ENCODE assay signal across 8 cellular contexts in the genomic region with DNA sequence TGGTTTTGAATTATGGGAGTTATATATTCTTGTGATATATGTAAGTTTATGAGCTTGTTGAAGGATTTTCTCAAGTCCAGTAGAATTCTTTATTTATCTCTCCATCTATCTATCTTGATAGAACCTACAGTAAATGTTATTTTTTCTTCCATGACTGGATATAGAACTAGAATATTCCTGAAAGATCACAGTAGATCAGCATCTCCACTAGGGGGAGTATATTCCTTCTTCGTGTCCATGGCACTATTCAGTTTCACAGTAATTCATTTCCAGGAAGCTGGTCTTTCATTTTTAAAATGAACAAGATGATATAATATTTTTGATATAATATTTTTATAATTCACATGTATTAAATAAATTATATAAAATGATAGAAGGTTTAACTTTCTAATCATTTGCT. TPM values are rescaled to one million over a fixed set of nuclear protein-coding genes. Genes with fewer than 3 reads are reported as not detected.
DNase-seq lines count a peak whose midpoint lies in the region; ATAC-seq and TF ChIP-seq lines count a peak whose summit lies in the region.

No MANE protein-coding gene starts in this region.

- H3K4me3 ChIP-seq in cardiac muscle cell (no peak overlapping the region), transverse colon (no peak overlapping the region)

- peak in 1 of 2 donors; percentile 64 for DNase-seq in cardiac muscle cell (ENCODE audit: low read depth in 1 of 2, low spot score in 1 of 2)
- no peak for DNase-seq in Right ventricle myocardium inferior (ENCODE audit: missing footprints)
- DNase-seq in NCI-H748 treated with DMSO at 0.1 percent for 48 hours (lab: John Stamatoyannopoulos, UW): peak; percentile 12
- no peak for DNase-seq in endothelial cell (ENCODE audit: low spot score)
- DNase-seq in transverse colon: no peak
- no peak for DNase-seq in NK-92 treated with Interleukin-12 subunit alpha and Interleukin-12 subunit beta, amount 100 ng/mL, for 24 hours (lab: John Stamatoyannopoulos, UW)
- DNase-seq in stimulated activated CD4-positive, alpha-beta T cell treated with anti-CD3 and anti-CD28 coated beads, Interleukin-12 subunit alpha, Interleukin-12 subunit beta, amount 100 ng/mL, for 4 hours: no peak
- no peak for DNase-seq in stimulated activated CD4-positive, alpha-beta T cell treated with anti-CD3 and anti-CD28 coated beads, Interleukin-1b, Interleukin-23, amount 100 ng/mL, for 48 hours

- 0 to 10% methylated on average over 1 of the region's 1 CpG for WGBS in transverse colon (ENCODE audit: low coverage in 1 of 2), 2 donors

- H3K27ac ChIP-seq in cardiac muscle cell (no peak overlapping the region), transverse colon (no peak overlapping the region)

- H3K4me1 ChIP-seq in cardiac muscle cell (ENCODE audit: low read depth) (no peaks in the 10 kb centered on the region), transverse colon (no peaks in the 10 kb centered on the region)

- no peaks in the 10 kb centered on the region for H3K36me3 Mint-ChIP-seq in endothelial cell (ENCODE audit: low read depth, unreplicated experiment)

- H3K4me1 Mint-ChIP-seq in endothelial cell (ENCODE audit: unreplicated experiment): no peaks in the 10 kb centered on the region

- TF ChIP-seq EP300 in transverse colon (IDR thresholded peaks at IDR 0.05; ENCODE audit: low read depth): no peak

- intact Hi-C loops in Right ventricle myocardium inferior (cut with DNase I): no loop called here
- intact Hi-C loops in transverse colon (cut with DNase I; ENCODE audit: low total_unique reads): no loop called here

- TF ChIP-seq CTCF in cardiac muscle cell (IDR thresholded peaks at IDR 0.05; ENCODE audit: low read depth, low read length) (peak; percentile 9), endothelial cell (IDR thresholded peaks at IDR 0.05; ENCODE audit: unreplicated experiment) (peak; percentile 78), transverse colon (IDR thresholded peaks at IDR 0.05) (peak; percentile 26 to 60 (median 38))

- in situ Hi-C loops in transverse colon (cut with MboI; ENCODE audit: low pct_ligation_motif_present in 1 of 4, low pct_unique_long_range_greater_than_20kb in 1 of 4, low sequenced_read_pairs in 3 of 4): no loop called here

- no peaks in the 10 kb centered on the region for H3K9me3 Mint-ChIP-seq in endothelial cell (ENCODE audit: unreplicated experiment)

- H3K27ac Mint-ChIP-seq in endothelial cell (ENCODE audit: unreplicated experiment): no peak overlapping the region

- H3K27me3 ChIP-seq in cardiac muscle cell (no peaks in the 10 kb centered on the region), transverse colon (no peaks in the 10 kb centered on the region)

- ATAC-seq in Right ventricle myocardium inferior: no peak

- H3K4me3 Mint-ChIP-seq in endothelial cell (ENCODE audit: unreplicated experiment): no peak overlapping the region

- no peaks in the 10 kb centered on the region for H3K27me3 Mint-ChIP-seq in endothelial cell (ENCODE audit: unreplicated experiment)

- TF ChIP-seq POLR2A in transverse colon (IDR thresholded peaks at IDR 0.05): no peak

- H3K9me3 ChIP-seq in cardiac muscle cell (ENCODE audit: low read depth): no peaks in the 10 kb centered on the region
- H3K9me3 ChIP-seq in transverse colon: no peaks in the 10 kb centered on the region

- H3K36me3 ChIP-seq in cardiac muscle cell (no peaks in the 10 kb centered on the region), transverse colon (no peaks in the 10 kb centered on the region)

RNA-seq across cellular contexts. Expression of a gene that starts 18.8 kb away (rescaled TPM):
- total RNA-seq in cardiac muscle cell (not detected in 2 replicates), Right ventricle myocardium inferior (not detected), endothelial cell (ENCODE audit: unreplicated experiment) (not detected), transverse colon (not detected)
- polyA plus RNA-seq in cardiac muscle cell: not detected in 2 replicates

Comparison
In these comparisons a context has a peak if more than half of its experiments do, and no peak if none do; other contexts are left out.
1. CTCF ChIP-seq: peak in every context shown above with its lines; median percentile 78 in endothelial cell; 38 in transverse colon; 9 in cardiac muscle cell.